Comparison of ENCODE assay signal across 8 cellular contexts in genomic region chr4:76950846-76951321, GRCh38. TPM values are rescaled to one million over a fixed set of nuclear protein-coding genes. Genes with fewer than 3 reads are reported as not detected.
DNase-seq lines count a peak whose midpoint lies in the region; ATAC-seq and TF ChIP-seq lines count a peak whose summit lies in the region.

No MANE protein-coding gene starts in this region.

- DNase-seq in AG09309 (ENCODE audit: low read depth) (no peak), Panc1 (ENCODE audit: low read depth, low spot score) (no peak), left lung (peak in 1 of 2 donors; percentile 63)
- DNase-seq in central memory CD8-positive, alpha-beta T cell (ENCODE audit: low spot score in 2 of 2), result no peak
- no peak for DNase-seq in stimulated activated CD4-positive, alpha-beta T cell treated with anti-CD3 and anti-CD28 coated beads, Interleukin-12 subunit alpha, Interleukin-12 subunit beta, amount 100 ng/mL, for 4 hours

- POLR2A ChIA-PET in Panc1 (lab: Charles Lee), result no interaction called here

- no TSS peak for BruUV-seq in Panc1 (replicated peaks; lab: Mats Ljungman, UMichigan)

- CTCF ChIA-PET in Panc1 (lab: Charles Lee), result no interaction called here

- H3K4me3 ChIP-seq in AG09309 (ENCODE audit: control insufficient read depth, low read depth, low read length), result peak overlapping the region; percentile 88
- peak overlapping the region; percentile 82 to 83 for H3K4me3 ChIP-seq in Panc1 (ENCODE audit: low read depth in 2 of 2, low read length in 2 of 2)
- H3K4me3 ChIP-seq in left lung, result peak overlapping the region; percentile 87 to 88
- peak overlapping the region; percentile 75 to 86 for H3K4me3 ChIP-seq in stomach smooth muscle (ENCODE audit: low read length in 2 of 2)

- in situ Hi-C loops in Panc1 (cut with HindIII; ENCODE audit: low pct_unique_long_range_greater_than_20kb, low sequenced_read_pairs), result no loop called here

- H3K4me1 ChIP-seq in Panc1 (ENCODE audit: control insufficient read depth, insufficient read depth, low read length), result peaks cover 12% of the 10 kb centered on the region
- H3K4me1 ChIP-seq in left lung, result peaks cover 10 to 39% of the 10 kb centered on the region in 2 donors
- peaks cover 12% of the 10 kb centered on the region for H3K4me1 ChIP-seq in stomach smooth muscle (ENCODE audit: control insufficient read depth, insufficient read depth, low read length)

- no peaks in the 10 kb centered on the region for H3K9me3 Mint-ChIP-seq in central memory CD8-positive, alpha-beta T cell

- no peak for TF ChIP-seq CTCF in AG09309 (IDR thresholded peaks at IDR 0.05; ENCODE audit: control insufficient read depth, insufficient read depth, low read depth, low read length, missing control alignments)
- no peak for TF ChIP-seq CTCF in Panc1 (IDR thresholded peaks at IDR 0.05)
- TF ChIP-seq CTCF in left lung (IDR thresholded peaks at IDR 0.05), result no peak

- no peaks in the 10 kb centered on the region for H3K9me3 ChIP-seq in Panc1 (ENCODE audit: control insufficient read depth, insufficient read depth, low read depth, low read length)
- no peaks in the 10 kb centered on the region for H3K9me3 ChIP-seq in left lung
- no peaks in the 10 kb centered on the region for H3K9me3 ChIP-seq in stomach smooth muscle (ENCODE audit: control insufficient read depth in 2 of 2, low read length in 2 of 2)

- peaks cover 12% of the 10 kb centered on the region for H3K36me3 Mint-ChIP-seq in central memory CD8-positive, alpha-beta T cell (ENCODE audit: insufficient read depth)

- H3K27ac Mint-ChIP-seq in central memory CD8-positive, alpha-beta T cell (ENCODE audit: low read depth), result peak overlapping the region; percentile 84

- no peaks in the 10 kb centered on the region for H3K27me3 ChIP-seq in Panc1 (ENCODE audit: control insufficient read depth, insufficient read depth, low read length)
- peaks cover 0 to 21% of the 10 kb centered on the region in 2 donors for H3K27me3 ChIP-seq in left lung
- no peaks in the 10 kb centered on the region for H3K27me3 ChIP-seq in stomach smooth muscle (ENCODE audit: control insufficient read depth in 1 of 2, insufficient read depth in 2 of 2, low read length in 2 of 2)

- peak overlapping the region; percentile 88 for H3K4me3 Mint-ChIP-seq in central memory CD8-positive, alpha-beta T cell

- peak overlapping the region; percentile 79 for H3K27ac ChIP-seq in Panc1 (ENCODE audit: low read length)
- peak overlapping the region; percentile 87 to 93 for H3K27ac ChIP-seq in left lung
- H3K27ac ChIP-seq in stomach smooth muscle (ENCODE audit: low read length), result peak overlapping the region; percentile 66

- peak; percentile 7 for ATAC-seq in GM18499 (IDR thresholded peaks at IDR 0.05; ENCODE audit: insufficient read depth, unreplicated experiment)
- peak; percentile 1; the same call in 1 of the 2 replicates for ATAC-seq in Panc1
- ATAC-seq in central memory CD8-positive, alpha-beta T cell (replicated peaks; ENCODE audit: extremely low read depth, poor library complexity, severe bottlenecking), result no peak
- ATAC-seq in left lung, result no peak
- no peak for ATAC-seq in HG03139 (IDR thresholded peaks at IDR 0.05; ENCODE audit: unreplicated experiment)

- intact Hi-C loops in Panc1 (cut with micrococcal nuclease; ENCODE audit: unreplicated experiment), result no loop called here
- intact Hi-C loops in left lung (cut with DNase I), result no loop called here

- H3K36me3 ChIP-seq in Panc1 (ENCODE audit: control insufficient read depth, insufficient read depth, low read length) (no peaks in the 10 kb centered on the region; the same call in 1 of the 2 replicates), left lung (no peaks in the 10 kb centered on the region), stomach smooth muscle (ENCODE audit: control insufficient read depth in 2 of 2, insufficient read depth in 2 of 2, low read length in 2 of 2) (no peaks in the 10 kb centered on the region)

- peak overlapping the region; percentile 58 to 68 for H3K9ac ChIP-seq in stomach smooth muscle (ENCODE audit: low read length in 2 of 2)

- H3K4me1 Mint-ChIP-seq in central memory CD8-positive, alpha-beta T cell, result peaks cover 25% of the 10 kb centered on the region

- H3K27me3 Mint-ChIP-seq in central memory CD8-positive, alpha-beta T cell, result no peaks in the 10 kb centered on the region

RNA-seq across cellular contexts. Expression of gene SEPTIN11, which starts 1.3 kb away (rescaled TPM):
- 103 TPM for total RNA-seq in Panc1 (2021; ENCODE audit: unreplicated experiment)
- 38.8 TPM for polyA plus RNA-seq in Panc1 (2012; ENCODE audit: insufficient read length)
- 100 to 1,000 TPM; 138 to 162 TPM for total RNA-seq in left lung

RNA-seq across cellular contexts. Expression of gene SOWAHB, which starts 52.9 kb away (rescaled TPM):
- total RNA-seq in Panc1 (2021; ENCODE audit: unreplicated experiment) (4.0 TPM), left lung (1 to 10 TPM; 2.5 to 6.3 TPM)
- polyA plus RNA-seq in Panc1 (2012; ENCODE audit: insufficient read length), result 1.9 TPM

Comparison
In these comparisons a context has a peak if more than half of its experiments do, and no peak if none do; other contexts are left out.
1. ATAC-seq: peak in GM18499 (single experiment) and Panc1 (single experiment); none in central memory CD8-positive, alpha-beta T cell (single experiment), left lung (single experiment) and HG03139 (single experiment).
2. Peak in every context shown above with its lines, with median percentiles within 50 percentile points of each other: H3K4me3 ChIP-seq and H3K27ac ChIP-seq.